13 cellular contexts compared by ENCODE assay signal in genomic region chr10:99920901-99921300, GRCh38.
DNase-seq lines count a peak whose midpoint lies in the region; ATAC-seq and TF ChIP-seq lines count a peak whose summit lies in the region.
"Had no signal": no experiment of that assay in that cellular context is flagged by ENCODE, and none has a peak within 500 bp of the region (broad histone marks: within the 10 kb centered on the region; RNA-seq: fewer than 3 reads in every experiment).

No MANE protein-coding gene starts in this region.

- H3K27me3 Mint-ChIP-seq in stimulated activated naive CD8-positive, alpha-beta T cell treated with anti-CD3 and anti-CD28 coated beads, Interleukin-15, amount 100 ng/mL, for 72 hours, result no peaks in the 10 kb centered on the region
- H3K27me3 Mint-ChIP-seq in naive thymus-derived CD8-positive, alpha-beta T cell, result no peaks in the 10 kb centered on the region

- H3K27ac Mint-ChIP-seq in stimulated activated naive CD8-positive, alpha-beta T cell treated with anti-CD3 and anti-CD28 coated beads, Interleukin-15, amount 100 ng/mL, for 72 hours, result peak overlapping the region; percentile 55 to 57
- no peak overlapping the region for H3K27ac Mint-ChIP-seq in naive thymus-derived CD8-positive, alpha-beta T cell
- H3K27ac Mint-ChIP-seq: activated naive CD4-positive, alpha-beta T cell treated with anti-CD3 and anti-CD28 coated beads, Interleukin-2, amount 50 U/mL, for 72 hours had no signal

- H3K36me3 ChIP-seq in HAP-1 (replicated peaks), result no peaks in the 10 kb centered on the region

- H3K4me1 ChIP-seq in HAP-1, result peaks cover 13% of the 10 kb centered on the region

- peaks cover 0 to 2% (median 2%) of the 10 kb centered on the region in 3 donors for H3K36me3 Mint-ChIP-seq in naive thymus-derived CD8-positive, alpha-beta T cell
- H3K36me3 Mint-ChIP-seq: activated naive CD4-positive, alpha-beta T cell treated with anti-CD3 and anti-CD28 coated beads, Interleukin-2, amount 50 U/mL, for 72 hours had no signal

- no peak for DNase-seq in stimulated activated naive CD8-positive, alpha-beta T cell treated with anti-CD3 and anti-CD28 coated beads, Interleukin-15, amount 100 ng/mL, for 72 hours
- DNase-seq in stimulated activated naive CD8-positive, alpha-beta T cell treated with anti-CD3 and anti-CD28 coated beads, Interleukin-15, Interleukin-2, amounts not matched to agents 100 U/mL and 50 U/mL, for 24 hours, result no peak
- peak; percentile 74 to 82 for DNase-seq in cardiac fibroblast (ENCODE audit: low read depth in 2 of 2)
- DNase-seq in kidney tubule cell (ENCODE audit: low spot score), result peak; percentile 86
- no peak for DNase-seq in naive thymus-derived CD8-positive, alpha-beta T cell
- no peak for DNase-seq in HuH-7 (ENCODE audit: low spot score)
- DNase-seq in activated CD8-positive, alpha-beta memory T cell treated with anti-CD3 and anti-CD28 coated beads for 24 hours, result no peak
- DNase-seq in HAP-1 (ENCODE audit: low spot score in 2 of 2), result no peak
- DNase-seq: Kasumi-1, left cardiac atrium, SHP77, spleen had no signal

- no peaks in the 10 kb centered on the region for H3K9me3 Mint-ChIP-seq in stimulated activated naive CD8-positive, alpha-beta T cell treated with anti-CD3 and anti-CD28 coated beads, Interleukin-15, amount 100 ng/mL, for 72 hours
- no peaks in the 10 kb centered on the region for H3K9me3 Mint-ChIP-seq in naive thymus-derived CD8-positive, alpha-beta T cell
- H3K9me3 Mint-ChIP-seq: activated naive CD4-positive, alpha-beta T cell treated with anti-CD3 and anti-CD28 coated beads, Interleukin-2, amount 50 U/mL, for 72 hours had no signal

- no peak for ATAC-seq in stimulated activated naive CD8-positive, alpha-beta T cell treated with anti-CD3 and anti-CD28 coated beads, Interleukin-15, amount 100 ng/mL, for 72 hours
- ATAC-seq in stimulated activated naive CD8-positive, alpha-beta T cell treated with anti-CD3 and anti-CD28 coated beads, Interleukin-15, Interleukin-2, amounts not matched to agents 100 U/mL and 50 U/mL, for 24 hours, result no peak
- ATAC-seq in naive thymus-derived CD8-positive, alpha-beta T cell, result no peak
- ATAC-seq: activated naive CD4-positive, alpha-beta T cell treated with anti-CD3 and anti-CD28 coated beads, Interleukin-2, amount 50 U/mL, for 72 hours; left cardiac atrium had no signal

- H3K27me3 ChIP-seq in HAP-1 (ENCODE audit: low read depth), result no peaks in the 10 kb centered on the region
- H3K27me3 ChIP-seq: spleen had no signal

- POLR2A ChIA-PET in naive thymus-derived CD8-positive, alpha-beta T cell (lab: Charles Lee), result no interaction called here

- H3K4me3 ChIP-seq in cardiac fibroblast (replicated peaks in 1 of 2; ENCODE audit: low read depth in 2 of 2, low read length in 2 of 2) (no peak overlapping the region), HAP-1 (no peak overlapping the region)
- H3K4me3 ChIP-seq: spleen had no signal

- TF ChIP-seq CTCF in cardiac fibroblast (IDR thresholded peaks at IDR 0.05; ENCODE audit: low read depth, low read length), result no peak

- no peaks in the 10 kb centered on the region for H3K9me3 ChIP-seq in HAP-1
- H3K9me3 ChIP-seq: spleen had no signal

- H3K4me1 Mint-ChIP-seq in stimulated activated naive CD8-positive, alpha-beta T cell treated with anti-CD3 and anti-CD28 coated beads, Interleukin-15, amount 100 ng/mL, for 72 hours, result peaks cover 5% of the 10 kb centered on the region
- peaks cover 0 to 9% (median 1%) of the 10 kb centered on the region in 4 donors for H3K4me1 Mint-ChIP-seq in naive thymus-derived CD8-positive, alpha-beta T cell

- in situ Hi-C loops in HAP-1 (cut with MboI; ENCODE audit: low sequenced_read_pairs), result no loop called here

- H3K4me3 Mint-ChIP-seq in stimulated activated naive CD8-positive, alpha-beta T cell treated with anti-CD3 and anti-CD28 coated beads, Interleukin-15, amount 100 ng/mL, for 72 hours, result no peak overlapping the region
- H3K4me3 Mint-ChIP-seq in naive thymus-derived CD8-positive, alpha-beta T cell, result no peak overlapping the region

Comparison
In these comparisons a context has a peak if more than half of its experiments do, and no peak if none do; other contexts are left out.
1. DNase-seq: peak in cardiac fibroblast (2 of 2) and kidney tubule cell (single experiment); none in stimulated activated naive CD8-positive, alpha-beta T cell treated with anti-CD3 and anti-CD28 coated beads, Interleukin-15, amount 100 ng/mL, for 72 hours (0 of 2), stimulated activated naive CD8-positive, alpha-beta T cell treated with anti-CD3 and anti-CD28 coated beads, Interleukin-15, Interleukin-2, amounts not matched to agents 100 U/mL and 50 U/mL, for 24 hours (single experiment), naive thymus-derived CD8-positive, alpha-beta T cell (0 of 10), HuH-7 (single experiment), activated CD8-positive, alpha-beta memory T cell treated with anti-CD3 and anti-CD28 coated beads for 24 hours (single experiment) and HAP-1 (0 of 2).
2. H3K27ac Mint-ChIP-seq: peak in stimulated activated naive CD8-positive, alpha-beta T cell treated with anti-CD3 and anti-CD28 coated beads, Interleukin-15, amount 100 ng/mL, for 72 hours (2 of 2); none in naive thymus-derived CD8-positive, alpha-beta T cell (0 of 10).